Comparison of ENCODE assay signal across 9 cellular contexts in the genomic region with DNA sequence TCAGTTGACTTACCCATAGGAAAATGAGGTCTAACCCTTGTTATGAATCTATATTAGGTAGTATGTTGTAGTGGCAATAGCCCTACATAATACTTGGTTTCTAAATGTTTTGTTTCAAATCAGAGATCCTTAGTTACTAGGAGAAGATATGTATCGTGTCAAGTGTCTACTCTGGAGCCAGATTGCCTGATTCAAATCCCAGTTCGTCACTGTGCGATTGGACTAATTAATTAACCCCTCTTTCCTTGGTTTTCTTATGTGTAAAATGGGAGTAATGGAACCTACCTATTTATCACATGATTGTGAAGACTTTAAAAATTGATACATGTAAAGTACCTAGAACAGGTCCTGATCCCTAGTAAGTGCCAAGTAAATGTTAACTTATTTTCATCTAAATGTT. TPM values are rescaled to one million over a fixed set of nuclear protein-coding genes. Genes with fewer than 3 reads are reported as not detected.
A peak's percentile ranks its signal among the peaks of the same experiment; 100 is the strongest.
DNase-seq lines count a peak whose midpoint lies in the region; ATAC-seq, FAIRE-seq and TF ChIP-seq lines count a peak whose summit lies in the region.
"Had no signal": no experiment of that assay in that cellular context is flagged by ENCODE, and none has a peak within 500 bp of the region (broad histone marks: within the 10 kb centered on the region; RNA-seq: fewer than 3 reads in every experiment).

No MANE protein-coding gene starts in this region.

- CTCF ChIA-PET in K562 (lab: Yijun Ruan, JAX; ENCODE audit: low intra/inter-chr PET ratio): no interaction called here

- H4K20me1 ChIP-seq in BLaER1: no peaks in the 10 kb centered on the region
- no peaks in the 10 kb centered on the region for H4K20me1 ChIP-seq in K562 (replicated peaks; ENCODE audit: control insufficient read depth, insufficient read depth, low read length)

- no peak for TF ChIP-seq POLR2A in K562 (conservative IDR thresholded peaks at IDR 0.05)

- no peak for FAIRE-seq in K562 (lab: Jason Lieb, UNC)
- FAIRE-seq: G401.6 had no signal

- BruUV-seq in K562 (replicated peaks; lab: Mats Ljungman, UMichigan): no TSS peak

- POLR2A ChIA-PET in K562 (lab: Yijun Ruan, JAX): interaction anchor here (0.7 to 1.5 kb wide), 2 partner anchors 11 kb away, joined by 3 to 8 read pairs; no protein-coding TSS in a partner anchor

- TF ChIP-seq RAD21 in K562 (CRISPR knock-in tag; conservative IDR thresholded peaks at IDR 0.05 in 1 of 2, IDR thresholded peaks at IDR 0.05 in 1 of 2): no peak

- H3K4me3 ChIP-seq in BLaER1: peak overlapping the region; percentile 74
- H3K4me3 ChIP-seq in HUES64 (ENCODE audit: low read length): peak overlapping the region; percentile 91
- H3K4me3 ChIP-seq in K562: peak overlapping the region; percentile 59
- no peak overlapping the region for H3K4me3 ChIP-seq in mucosa of stomach (ENCODE audit: low read length)

- H3K27me3 ChIP-seq in BLaER1 (no peaks in the 10 kb centered on the region), HUES64 (ENCODE audit: insufficient read depth, low read length) (no peaks in the 10 kb centered on the region), K562 (ENCODE audit: control insufficient read depth in 2 of 2, insufficient read depth in 2 of 2, low read length in 2 of 2) (no peaks in the 10 kb centered on the region), mucosa of stomach (ENCODE audit: control insufficient read depth, insufficient read depth, low read length) (no peaks in the 10 kb centered on the region)

- no peak overlapping the region for H2AFZ ChIP-seq in K562 (ENCODE audit: low read depth, low read length)

- no peak for DNase-seq in K562 (ENCODE audit: extremely low read depth in 1 of 4, low spot score in 3 of 4)
- DNase-seq in activated gamma-delta T cell treated with Interleukin-2 at 50 U/mL for 16 hours: no peak
- no peak for DNase-seq in RPMI8226
- no peak for DNase-seq in cerebellum (ENCODE audit: low spot score)
- no peak for DNase-seq in HT-29 (ENCODE audit: low spot score)

- TF ChIP-seq CTCF in K562 (IDR thresholded peaks at IDR 0.05 in 2 of 3, conservative IDR thresholded peaks at IDR 0.05 in 1 of 3; ENCODE audit: insufficient read depth in 2 of 3, low read depth in 1 of 3, low read length in 3 of 3): no peak

- peaks cover 32% of the 10 kb centered on the region for H3K79me2 ChIP-seq in K562 (ENCODE audit: control insufficient read depth, insufficient read depth, low read length)

- H3K27ac ChIP-seq in BLaER1 (no peak overlapping the region), HUES64 (ENCODE audit: low read depth, low read length) (no peak overlapping the region), K562 (ENCODE audit: extremely low read depth, low read depth, low read length) (peak overlapping the region; percentile 96; the same call in 2 of the 3 replicates)

- H3K9ac ChIP-seq in BLaER1: no peak overlapping the region
- no peak overlapping the region for H3K9ac ChIP-seq in HUES64 (ENCODE audit: low read depth, low read length)
- H3K9ac ChIP-seq in K562 (ENCODE audit: insufficient read depth in 1 of 2, low read depth in 2 of 2, low read length in 2 of 2): peak overlapping the region in 1 of 2 experiments; percentile 90; a peak in 3 of 4 replicates
- peak overlapping the region; percentile 83 for H3K9ac ChIP-seq in mucosa of stomach (ENCODE audit: low read length)

- H3K9me3 ChIP-seq in BLaER1: no peaks in the 10 kb centered on the region
- H3K9me3 ChIP-seq in HUES64 (ENCODE audit: insufficient read depth, low read depth, low read length): no peaks in the 10 kb centered on the region
- no peaks in the 10 kb centered on the region for H3K9me3 ChIP-seq in K562 (replicated peaks; ENCODE audit: control insufficient read depth, insufficient read depth, low read depth, low read length)
- no peaks in the 10 kb centered on the region for H3K9me3 ChIP-seq in mucosa of stomach (ENCODE audit: control insufficient read depth, low read length)

- H3K36me3 ChIP-seq in BLaER1 (peaks cover 38% of the 10 kb centered on the region), HUES64 (ENCODE audit: insufficient read depth, low read length) (peaks cover 30% of the 10 kb centered on the region), K562 (ENCODE audit: control insufficient read depth, insufficient read depth, low read length) (peaks cover 46% of the 10 kb centered on the region), mucosa of stomach (ENCODE audit: control insufficient read depth, insufficient read depth, low read length) (no peaks in the 10 kb centered on the region)

- peak overlapping the region; percentile 91 for H3K4me2 ChIP-seq in BLaER1
- peak overlapping the region; percentile 96 for H3K4me2 ChIP-seq in K562 (ENCODE audit: insufficient read depth, low read length)

- peaks cover 21% of the 10 kb centered on the region for H3K4me1 ChIP-seq in BLaER1
- H3K4me1 ChIP-seq in HUES64 (ENCODE audit: insufficient read depth, low read length): peaks cover 10% of the 10 kb centered on the region
- peaks cover 4 to 10% of the 10 kb centered on the region in 2 experiments; a peak in 4 of 5 replicates for H3K4me1 ChIP-seq in K562 (replicated peaks in 1 of 2; ENCODE audit: control insufficient read depth in 2 of 2, insufficient read depth in 2 of 2, low read length in 2 of 2)
- H3K4me1 ChIP-seq in mucosa of stomach (ENCODE audit: control insufficient read depth, insufficient read depth, low read length): peaks cover 6% of the 10 kb centered on the region

- no peaks in the 10 kb centered on the region for H3K9me1 ChIP-seq in K562 (ENCODE audit: control insufficient read depth, insufficient read depth, low read length)

- ATAC-seq in K562: no peak

- 90% methylated on average over 3 of the region's 3 CpGs for WGBS in HUES64
- 21% methylated on average over 3 of the region's 3 CpGs for WGBS in K562 (ENCODE audit: insufficient coverage, low coverage, missing lambda C conversion rate)

- in situ Hi-C loops in K562 (cut with MboI): no loop called here

- no peak for TF ChIP-seq EP300 in K562 (IDR thresholded peaks at IDR 0.05; ENCODE audit: low read length)

- intact Hi-C loops in K562 (cut with micrococcal nuclease): loop anchor here (2.0 to 5.0 kb wide), 2 partner anchors 33 to 303 kb away; a partner anchor contains a TSS

RNA-seq across cellular contexts. Expression of a gene that starts 1.4 kb away (rescaled TPM):
- 22.8 TPM for polyA plus RNA-seq in HUES64 (2013, experiment 1 of 2)
- polyA plus RNA-seq in HUES64 (2013, experiment 2 of 2): 22.4 TPM
- total RNA-seq in K562 (2011; cell fraction: chromatin; rRNA removed; ENCODE audit: low replicate concordance): 306 and 323 TPM in 2 replicates
- total RNA-seq in K562 (2011; cell fraction: nucleolus; rRNA removed): 186 and 193 TPM in 2 replicates
- total RNA-seq in K562 (2011; cell fraction: nucleoplasm; rRNA removed): 291 and 382 TPM in 2 replicates
- total RNA-seq in K562 (2014; rRNA removed) (65.1 and 69.0 TPM in 2 replicates), K562 (2014; rRNA removed; fragmentation: Illumina TruSeq; extraction: Trizol) (82.9 and 96.9 TPM in 2 replicates), K562 (2015; rRNA removed; fragmentation: Illumina TruSeq; extraction: Trizol) (71.3 and 74.0 TPM in 2 replicates), K562 (2021) (70.1 and 71.2 TPM in 2 replicates), cerebellum (64.0 TPM)
- polyA plus RNA-seq in K562 (2011; rRNA removed) (163 and 214 TPM in 2 replicates), K562 (2014; fragmentation: Illumina TruSeq; extraction: Trizol) (113 and 121 TPM in 2 replicates), K562 (2014; fragmentation: Nextera tagmentation; extraction: Ambion mirVana) (10 to 100 TPM; 58.7 to 75.4 TPM), K562 (2014; rRNA removed) (106 and 112 TPM in 2 replicates)
- 96.8 and 210 TPM in 2 replicates for polyA plus RNA-seq in K562 (2011; cell fraction: cytosol; rRNA removed)
- polyA plus RNA-seq in K562 (2011; cell fraction: nucleus; rRNA removed): 281 and 303 TPM in 2 replicates
- polyA plus RNA-seq in K562 (2012): 81.2 and 169 TPM in 2 replicates
- 142 and 155 TPM in 2 replicates for polyA minus RNA-seq in K562 (2011; rRNA and poly(A)+ RNA removed)
- polyA minus RNA-seq in K562 (2011; cell fraction: cytosol; rRNA and poly(A)+ RNA removed): 53.3 and 56.5 TPM in 2 replicates
- polyA minus RNA-seq in K562 (2011; cell fraction: nucleus; rRNA and poly(A)+ RNA removed): 62.3 and 102 TPM in 2 replicates
- 36.8 and 47.1 TPM in 2 replicates for total RNA-seq in HT-29 (2014; rRNA removed; shearing (Covaris generic))

RNA-seq across cellular contexts. Expression of a gene that starts 23.3 kb away (rescaled TPM):
- polyA plus RNA-seq in HUES64 (2013, experiment 1 of 2): 36.2 TPM
- 31.1 TPM for polyA plus RNA-seq in HUES64 (2013, experiment 2 of 2)
- total RNA-seq in K562 (2011; cell fraction: chromatin; rRNA removed; ENCODE audit: low replicate concordance): 262 and 366 TPM in 2 replicates
- 161 and 181 TPM in 2 replicates for total RNA-seq in K562 (2011; cell fraction: nucleolus; rRNA removed)
- 245 and 254 TPM in 2 replicates for total RNA-seq in K562 (2011; cell fraction: nucleoplasm; rRNA removed)
- total RNA-seq in K562 (2014; rRNA removed): 26.1 and 29.7 TPM in 2 replicates
- 37.8 and 39.3 TPM in 2 replicates for total RNA-seq in K562 (2014; rRNA removed; fragmentation: Illumina TruSeq; extraction: Trizol)
- total RNA-seq in K562 (2015; rRNA removed; fragmentation: Illumina TruSeq; extraction: Trizol): 30.3 and 32.9 TPM in 2 replicates
- total RNA-seq in K562 (2021): 36.8 and 38.8 TPM in 2 replicates
- 54.0 and 65.8 TPM in 2 replicates for polyA plus RNA-seq in K562 (2011; rRNA removed)
- polyA plus RNA-seq in K562 (2011; cell fraction: cytosol; rRNA removed): 26.5 and 64.3 TPM in 2 replicates
- 109 and 145 TPM in 2 replicates for polyA plus RNA-seq in K562 (2011; cell fraction: nucleus; rRNA removed)
- 32.5 and 33.3 TPM in 2 replicates for polyA plus RNA-seq in K562 (2012)
- 30.1 and 36.3 TPM in 2 replicates for polyA plus RNA-seq in K562 (2014; fragmentation: Illumina TruSeq; extraction: Trizol)
- 10 to 100 TPM; 21.1 to 27.6 TPM for polyA plus RNA-seq in K562 (2014; fragmentation: Nextera tagmentation; extraction: Ambion mirVana)
- 31.7 and 39.3 TPM in 2 replicates for polyA plus RNA-seq in K562 (2014; rRNA removed)
- polyA minus RNA-seq in K562 (2011; rRNA and poly(A)+ RNA removed): 85.9 and 89.7 TPM in 2 replicates
- 20.3 and 25.1 TPM in 2 replicates for polyA minus RNA-seq in K562 (2011; cell fraction: cytosol; rRNA and poly(A)+ RNA removed)
- 52.8 and 79.3 TPM in 2 replicates for polyA minus RNA-seq in K562 (2011; cell fraction: nucleus; rRNA and poly(A)+ RNA removed)
- 71.0 TPM for total RNA-seq in cerebellum
- 20.1 and 42.9 TPM in 2 replicates for total RNA-seq in HT-29 (2014; rRNA removed; shearing (Covaris generic))

RNA-seq across cellular contexts. Expression of a gene that starts 33.9 kb away (rescaled TPM):
- 17.3 TPM for polyA plus RNA-seq in HUES64 (2013, experiment 1 of 2)
- 19.9 TPM for polyA plus RNA-seq in HUES64 (2013, experiment 2 of 2)
- 21.5 and 24.2 TPM in 2 replicates for total RNA-seq in K562 (2011; cell fraction: chromatin; rRNA removed; ENCODE audit: low replicate concordance)
- 12.0 and 13.7 TPM in 2 replicates for total RNA-seq in K562 (2011; cell fraction: nucleolus; rRNA removed)
- 16.7 and 20.5 TPM in 2 replicates for total RNA-seq in K562 (2011; cell fraction: nucleoplasm; rRNA removed)
- total RNA-seq in K562 (2014; rRNA removed) (5.9 and 8.0 TPM in 2 replicates), K562 (2014; rRNA removed; fragmentation: Illumina TruSeq; extraction: Trizol) (5.2 and 5.9 TPM in 2 replicates), K562 (2015; rRNA removed; fragmentation: Illumina TruSeq; extraction: Trizol) (5.0 and 5.7 TPM in 2 replicates), K562 (2021) (10.8 and 13.9 TPM in 2 replicates), cerebellum (62.9 TPM)
- polyA plus RNA-seq in K562 (2011; rRNA removed) (9.7 and 9.9 TPM in 2 replicates), K562 (2014; fragmentation: Illumina TruSeq; extraction: Trizol) (8.9 and 9.1 TPM in 2 replicates), K562 (2014; fragmentation: Nextera tagmentation; extraction: Ambion mirVana) (1 to 10 TPM; 1.6 to 1.8 TPM), K562 (2014; rRNA removed) (7.9 and 8.5 TPM in 2 replicates)
- 5.5 and 6.0 TPM in 2 replicates for polyA plus RNA-seq in K562 (2011; cell fraction: cytosol; rRNA removed)
- 9.9 and 10.9 TPM in 2 replicates for polyA plus RNA-seq in K562 (2011; cell fraction: nucleus; rRNA removed)
- polyA plus RNA-seq in K562 (2012): 7.2 and 11.0 TPM in 2 replicates
- 9.7 and 9.9 TPM in 2 replicates for polyA minus RNA-seq in K562 (2011; rRNA and poly(A)+ RNA removed)
- 5.0 and 9.4 TPM in 2 replicates for polyA minus RNA-seq in K562 (2011; cell fraction: cytosol; rRNA and poly(A)+ RNA removed)
- polyA minus RNA-seq in K562 (2011; cell fraction: nucleus; rRNA and poly(A)+ RNA removed): 4.4 and 7.4 TPM in 2 replicates
- 4.3 and 6.3 TPM in 2 replicates for total RNA-seq in HT-29 (2014; rRNA removed; shearing (Covaris generic))
